In the genomic region with DNA sequence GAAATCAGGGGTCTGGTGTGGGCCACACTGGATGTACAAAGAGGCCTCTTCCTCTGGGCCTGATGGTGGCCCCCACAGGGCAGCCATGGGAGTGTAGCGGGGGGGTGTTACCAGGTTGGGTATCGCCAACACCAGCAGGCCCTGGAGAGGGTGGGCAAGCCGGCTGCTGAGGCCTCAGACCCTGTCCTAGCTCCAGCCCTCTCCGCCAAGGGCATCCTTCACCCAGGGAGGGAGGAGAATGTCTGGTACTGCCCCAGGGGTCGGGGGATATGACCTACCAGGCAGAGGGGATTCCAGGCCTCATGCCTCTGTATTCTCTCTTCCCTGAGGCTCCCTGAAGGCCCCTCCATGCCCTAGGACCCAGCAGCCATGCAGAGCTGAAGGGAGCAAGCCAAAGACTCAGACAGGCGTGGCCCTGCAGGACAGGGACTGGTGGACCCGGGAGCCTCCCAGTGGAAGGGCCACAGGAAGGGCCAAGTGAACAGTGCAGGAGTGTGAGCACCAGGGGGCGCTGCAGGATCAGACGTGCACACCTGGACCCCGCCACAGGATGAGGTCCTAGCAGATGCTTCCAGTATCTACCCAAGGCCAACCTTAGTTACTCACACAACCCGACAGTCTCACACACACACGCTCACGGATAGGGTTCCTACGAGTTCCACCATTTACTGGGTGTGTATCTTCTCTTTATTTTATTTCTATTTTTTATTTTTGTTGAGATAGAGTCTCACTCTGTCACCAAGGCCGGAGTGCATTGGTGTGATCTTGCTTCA, we compare ENCODE assay signal across 1 cellular context.
TF ChIP-seq lines count a peak whose summit lies in the region.

No MANE protein-coding gene starts in this region.

TF ChIP-seq in Ishikawa, 13 proteins besides CTCF, POLR2A, EP300 and RAD21 (continued from another document):
- TF ChIP-seq REST (IDR thresholded peaks at IDR 0.05; ENCODE audit: low read depth) (no peak), ZBTB7A (IDR thresholded peaks at IDR 0.05; ENCODE audit: low read depth) (no peak), TEAD4 (IDR thresholded peaks at IDR 0.05) (no peak), MAX (IDR thresholded peaks at IDR 0.05) (no peak; the same call in 1 of the 2 replicates), NFIC (IDR thresholded peaks at IDR 0.05) (no peak)
